In the genomic region with DNA sequence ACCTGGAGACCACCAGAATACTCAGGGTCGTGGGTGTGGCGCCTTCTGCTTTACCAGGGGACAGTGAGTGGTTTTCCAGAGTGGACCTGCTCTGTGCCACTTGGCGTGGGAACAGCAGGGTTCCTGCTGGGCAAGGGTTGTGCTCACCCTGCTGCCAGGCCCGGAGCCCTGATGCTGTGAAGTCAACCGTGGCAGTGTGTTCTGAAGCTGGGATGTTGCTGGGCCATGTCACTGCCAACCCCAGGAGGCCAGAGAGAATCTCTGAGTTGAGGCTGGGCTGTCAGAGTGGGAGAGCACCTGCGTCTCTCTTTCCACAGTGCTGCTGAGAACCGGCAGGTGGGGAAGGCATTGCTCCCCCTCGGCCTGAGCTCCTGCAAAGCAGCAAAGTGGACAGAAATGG, we compare ENCODE assay signal across 13 cellular contexts. TPM values are rescaled to one million over a fixed set of nuclear protein-coding genes. Genes with fewer than 3 reads are reported as not detected.
DNase-seq lines count a peak whose midpoint lies in the region; ATAC-seq and TF ChIP-seq lines count a peak whose summit lies in the region.
"Had no signal": no experiment of that assay in that cellular context is flagged by ENCODE, and none has a peak within 500 bp of the region (broad histone marks: within the 10 kb centered on the region; RNA-seq: fewer than 3 reads in every experiment).

No MANE protein-coding gene starts in this region.

- H3K9ac ChIP-seq in neural progenitor cell = no peak overlapping the region

- H3K9me3 ChIP-seq in neural progenitor cell (ENCODE audit: low read depth) = no peaks in the 10 kb centered on the region
- H3K9me3 ChIP-seq: Caco-2 had no signal

- peak; percentile 50 for DNase-seq in natural killer cell treated with Interleukin-12 subunit alpha and Interleukin-12 subunit beta and Interleukin-15 and Interleukin-18, amount 100 ng/mL, for 72 hours (ENCODE audit: low spot score)
- no peak for DNase-seq in natural killer cell
- DNase-seq in neural progenitor cell (ENCODE audit: low spot score) = no peak
- DNase-seq in stimulated activated effector memory CD8-positive, alpha-beta T cell treated with anti-CD3 and anti-CD28 coated beads, Interleukin-12 subunit alpha, Interleukin-12 subunit beta, amount 100 ng/mL, for 72 hours (ENCODE audit: low spot score in 2 of 2) = no peak
- DNase-seq in activated CD8-positive, alpha-beta memory T cell treated with anti-CD3 and anti-CD28 coated beads for 24 hours = no peak
- DNase-seq in NCI-H1930 (lab: John Stamatoyannopoulos, UW) = no peak
- DNase-seq: 8988T; C1 segment of cervical spinal cord; Caco-2; CD4-positive, CD25-positive, alpha-beta regulatory T cell; H9 had no signal

- no peaks in the 10 kb centered on the region for H3K27me3 ChIP-seq in neural progenitor cell

- H3K4me1 Mint-ChIP-seq in natural killer cell treated with Interleukin-12 subunit alpha and Interleukin-12 subunit beta and Interleukin-15 and Interleukin-18, amount 100 ng/mL, for 72 hours (ENCODE audit: low read depth in 2 of 2) = no peaks in the 10 kb centered on the region
- H3K4me1 Mint-ChIP-seq in natural killer cell (no peaks in the 10 kb centered on the region), neural progenitor cell (peaks cover 32% of the 10 kb centered on the region)
- no peaks in the 10 kb centered on the region for H3K4me1 Mint-ChIP-seq in stimulated activated effector memory CD8-positive, alpha-beta T cell treated with anti-CD3 and anti-CD28 coated beads, Interleukin-12 subunit alpha, Interleukin-12 subunit beta, amount 100 ng/mL, for 72 hours
- H3K4me1 Mint-ChIP-seq: CD4-positive, CD25-positive, alpha-beta regulatory T cell had no signal

- peaks cover 8 to 10% of the 10 kb centered on the region in 2 donors for H3K27me3 Mint-ChIP-seq in natural killer cell treated with Interleukin-12 subunit alpha and Interleukin-12 subunit beta and Interleukin-15 and Interleukin-18, amount 100 ng/mL, for 72 hours
- H3K27me3 Mint-ChIP-seq in natural killer cell (ENCODE audit: low read depth in 2 of 2) = peaks cover 0 to 12% of the 10 kb centered on the region in 2 donors
- peaks cover 8% of the 10 kb centered on the region for H3K27me3 Mint-ChIP-seq in neural progenitor cell (ENCODE audit: insufficient read depth, low read depth)

- no peaks in the 10 kb centered on the region for H3F3A ChIP-seq in neural progenitor cell (ENCODE audit: low read depth)

- H3K4me1 ChIP-seq in neural progenitor cell = peaks cover 26% of the 10 kb centered on the region

- TF ChIP-seq CTCF in natural killer cell (IDR thresholded peaks at IDR 0.05) (no peak), VCaP (conservative IDR thresholded peaks at IDR 0.05) (no peak), neural progenitor cell (IDR thresholded peaks at IDR 0.05) (no peak)

- H3K4me2 ChIP-seq in neural progenitor cell = peak overlapping the region; percentile 22

- H3K27ac Mint-ChIP-seq in natural killer cell treated with Interleukin-12 subunit alpha and Interleukin-12 subunit beta and Interleukin-15 and Interleukin-18, amount 100 ng/mL, for 72 hours = no peak overlapping the region
- H3K27ac Mint-ChIP-seq in natural killer cell (no peak overlapping the region), neural progenitor cell (no peak overlapping the region)
- peak overlapping the region; percentile 17 for H3K27ac Mint-ChIP-seq in stimulated activated effector memory CD8-positive, alpha-beta T cell treated with anti-CD3 and anti-CD28 coated beads, Interleukin-12 subunit alpha, Interleukin-12 subunit beta, amount 100 ng/mL, for 72 hours
- H3K27ac Mint-ChIP-seq: H9 had no signal

- H3K4me3 ChIP-seq in neural progenitor cell = no peak overlapping the region

- no peak overlapping the region for H3K4me3 Mint-ChIP-seq in natural killer cell treated with Interleukin-12 subunit alpha and Interleukin-12 subunit beta and Interleukin-15 and Interleukin-18, amount 100 ng/mL, for 72 hours
- H3K4me3 Mint-ChIP-seq in natural killer cell (no peak overlapping the region), neural progenitor cell (no peak overlapping the region)
- H3K4me3 Mint-ChIP-seq in stimulated activated effector memory CD8-positive, alpha-beta T cell treated with anti-CD3 and anti-CD28 coated beads, Interleukin-12 subunit alpha, Interleukin-12 subunit beta, amount 100 ng/mL, for 72 hours = no peak overlapping the region
- H3K4me3 Mint-ChIP-seq: CD4-positive, CD25-positive, alpha-beta regulatory T cell; H9 had no signal

- no peaks in the 10 kb centered on the region for H3K9me3 Mint-ChIP-seq in natural killer cell treated with Interleukin-12 subunit alpha and Interleukin-12 subunit beta and Interleukin-15 and Interleukin-18, amount 100 ng/mL, for 72 hours
- H3K9me3 Mint-ChIP-seq in natural killer cell (no peaks in the 10 kb centered on the region), neural progenitor cell (peaks cover 4% of the 10 kb centered on the region)
- H3K9me3 Mint-ChIP-seq in stimulated activated effector memory CD8-positive, alpha-beta T cell treated with anti-CD3 and anti-CD28 coated beads, Interleukin-12 subunit alpha, Interleukin-12 subunit beta, amount 100 ng/mL, for 72 hours = no peaks in the 10 kb centered on the region
- H3K9me3 Mint-ChIP-seq: CD4-positive, CD25-positive, alpha-beta regulatory T cell; H9 had no signal

- H4K20me1 ChIP-seq in neural progenitor cell (ENCODE audit: low read depth) = no peaks in the 10 kb centered on the region

- H3K36me3 ChIP-seq in neural progenitor cell = no peaks in the 10 kb centered on the region

- no peak for ATAC-seq in natural killer cell treated with Interleukin-12 subunit alpha and Interleukin-12 subunit beta and Interleukin-15 and Interleukin-18, amount 100 ng/mL, for 72 hours
- ATAC-seq in natural killer cell (no peak), HG02798 (IDR thresholded peaks at IDR 0.05; ENCODE audit: poor library complexity, unreplicated experiment) (no peak)
- ATAC-seq in stimulated activated effector memory CD8-positive, alpha-beta T cell treated with anti-CD3 and anti-CD28 coated beads, Interleukin-12 subunit alpha, Interleukin-12 subunit beta, amount 100 ng/mL, for 72 hours = no peak

- no peaks in the 10 kb centered on the region for H3K79me2 ChIP-seq in neural progenitor cell (ENCODE audit: low read depth)

- H2AFZ ChIP-seq in neural progenitor cell (replicated peaks) = no peak overlapping the region

- H3K36me3 Mint-ChIP-seq in natural killer cell treated with Interleukin-12 subunit alpha and Interleukin-12 subunit beta and Interleukin-15 and Interleukin-18, amount 100 ng/mL, for 72 hours = no peaks in the 10 kb centered on the region
- H3K36me3 Mint-ChIP-seq in natural killer cell = no peaks in the 10 kb centered on the region
- no peaks in the 10 kb centered on the region for H3K36me3 Mint-ChIP-seq in neural progenitor cell
- no peaks in the 10 kb centered on the region for H3K36me3 Mint-ChIP-seq in stimulated activated effector memory CD8-positive, alpha-beta T cell treated with anti-CD3 and anti-CD28 coated beads, Interleukin-12 subunit alpha, Interleukin-12 subunit beta, amount 100 ng/mL, for 72 hours
- H3K36me3 Mint-ChIP-seq: CD4-positive, CD25-positive, alpha-beta regulatory T cell had no signal

- H3K27ac ChIP-seq in VCaP (peak overlapping the region; percentile 82), neural progenitor cell (no peak overlapping the region)

- intact Hi-C loops in natural killer cell (cut with micrococcal nuclease) = no loop called here

RNA-seq across cellular contexts. Expression of a gene that starts 48.7 kb away (rescaled TPM):
- total RNA-seq in natural killer cell treated with Interleukin-12 subunit alpha and Interleukin-12 subunit beta and Interleukin-15 and Interleukin-18, amount 100 ng/mL, for 72 hours = not detected
- 1 to 10 TPM in 2 of 3 donors, under 1 TPM in 1; 0.61 to 2.7 (median 1.6) TPM for total RNA-seq in natural killer cell
- 15.0 and 15.9 TPM in 2 replicates for total RNA-seq in neural progenitor cell (ENCODE audit: low replicate concordance)
- total RNA-seq: CD4-positive, CD25-positive, alpha-beta regulatory T cell had no signal
